In the genomic region with DNA sequence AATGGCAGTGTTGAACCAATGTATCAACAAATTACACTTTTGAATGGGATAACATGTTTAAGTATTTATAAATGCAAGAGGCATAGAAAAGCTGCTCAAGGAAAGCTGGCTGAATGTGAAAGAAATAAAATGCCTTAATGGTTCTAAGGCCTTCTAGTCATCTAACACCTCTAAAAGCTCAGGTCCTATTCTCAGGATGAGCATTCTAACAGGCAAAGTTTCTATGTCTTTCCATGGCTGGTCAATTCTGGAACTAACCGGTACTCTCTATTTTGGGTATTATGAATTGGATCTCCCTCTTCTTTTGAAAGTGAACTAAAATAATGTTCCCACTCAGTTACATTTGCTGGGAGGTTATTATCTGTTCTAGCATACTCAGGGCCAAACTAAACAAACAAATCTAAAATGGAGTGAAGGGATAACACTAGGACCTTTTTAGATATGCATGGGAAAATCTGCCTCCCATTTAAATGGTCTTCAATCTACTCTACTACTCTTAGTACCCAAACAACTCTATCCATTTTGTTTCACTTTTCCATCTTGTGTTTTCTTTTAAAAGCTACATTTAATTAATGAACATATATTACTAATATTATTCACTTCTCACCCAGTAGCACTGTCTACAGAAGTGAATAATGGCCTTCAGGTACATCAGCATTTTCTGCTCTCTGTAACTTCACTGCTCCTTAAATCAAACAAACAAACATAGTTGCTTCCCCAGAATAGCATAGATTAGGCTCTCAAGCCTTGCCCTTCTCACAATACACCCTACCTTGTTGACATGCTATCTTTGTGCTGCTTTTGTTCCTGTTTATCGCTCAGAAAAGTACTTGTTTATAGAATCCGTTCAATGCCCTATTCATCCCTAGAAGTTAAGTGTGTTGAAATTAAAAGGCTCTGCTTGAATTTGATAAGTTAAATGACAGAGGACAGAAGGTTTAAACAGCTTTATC, we compare ENCODE assay signal across 10 cellular contexts. TPM values are rescaled to one million over a fixed set of nuclear protein-coding genes. Genes with fewer than 3 reads are reported as not detected.
DNase-seq lines count a peak whose midpoint lies in the region; FAIRE-seq and TF ChIP-seq lines count a peak whose summit lies in the region.
"Had no signal": no experiment of that assay in that cellular context is flagged by ENCODE, and none has a peak within 500 bp of the region (broad histone marks: within the 10 kb centered on the region; RNA-seq: fewer than 3 reads in every experiment).

No MANE protein-coding gene starts in this region.

- H3F3A ChIP-seq in OCI-LY1 (ENCODE audit: insufficient read depth, low read length): no peaks in the 10 kb centered on the region

- WGBS in endodermal cell (ENCODE audit: insufficient coverage in 1 of 2, insufficient read length in 1 of 2), 2 experiments: 86% methylated on average over 3 of the region's 3 CpGs; no CpG with 5 or more reads in 1 of the 2 experiments

- no peaks in the 10 kb centered on the region for H3K9me3 Mint-ChIP-seq in endodermal cell

- H3K27ac ChIP-seq in OCI-LY1 (ENCODE audit: low read depth, low read length, poor library complexity, severe bottlenecking): peak overlapping the region; percentile 85
- H3K27ac ChIP-seq in endodermal cell (ENCODE audit: low read depth, low read length): no peak overlapping the region
- H3K27ac ChIP-seq in rectal smooth muscle tissue (ENCODE audit: low read depth, low read length): peak overlapping the region; percentile 22

- no peaks in the 10 kb centered on the region for H3K9me3 ChIP-seq in OCI-LY1 (ENCODE audit: low read length)
- no peaks in the 10 kb centered on the region for H3K9me3 ChIP-seq in endodermal cell (ENCODE audit: control insufficient read depth, low read length)

- peak overlapping the region; percentile 69 for H3K27ac Mint-ChIP-seq in endodermal cell

- no peaks in the 10 kb centered on the region for H4K20me1 ChIP-seq in OCI-LY1 (ENCODE audit: insufficient read depth, low read length)

- H3K36me3 ChIP-seq in OCI-LY1 (ENCODE audit: insufficient read depth, low read length) (0 out of 2 replicates have a peak, but pooled peaks cover 3% of the 10 kb centered on the region), endodermal cell (ENCODE audit: control insufficient read depth, insufficient read depth, low read length) (no peaks in the 10 kb centered on the region), rectal smooth muscle tissue (ENCODE audit: control insufficient read depth, insufficient read depth, low read length) (peaks cover 2% of the 10 kb centered on the region)

- no peak for TF ChIP-seq POLR2A in GM12891 (IDR thresholded peaks at IDR 0.05; ENCODE audit: low read depth, low read length)

- no peak overlapping the region for H2AFZ ChIP-seq in OCI-LY1 (ENCODE audit: low read length)

- no peaks in the 10 kb centered on the region; the same call in 1 of the 2 replicates for H3K79me2 ChIP-seq in OCI-LY1 (ENCODE audit: insufficient read depth, low read length)

- peak overlapping the region; percentile 51 for H3K4me2 ChIP-seq in OCI-LY1 (ENCODE audit: low read length)

- peaks cover 48% of the 10 kb centered on the region for H3K4me1 Mint-ChIP-seq in endodermal cell

- no peaks in the 10 kb centered on the region for H3K9me2 ChIP-seq in OCI-LY1 (ENCODE audit: low read depth, low read length)

- H3K4me3 Mint-ChIP-seq in endodermal cell: no peak overlapping the region

- H3K27me3 ChIP-seq in OCI-LY1 (ENCODE audit: insufficient read depth, low read length) (no peaks in the 10 kb centered on the region), endodermal cell (ENCODE audit: control insufficient read depth, insufficient read depth, low read length, poor library complexity, severe bottlenecking) (no peaks in the 10 kb centered on the region), rectal smooth muscle tissue (ENCODE audit: control insufficient read depth, insufficient read depth, low read length) (no peaks in the 10 kb centered on the region)

- no peaks in the 10 kb centered on the region for H3K27me3 Mint-ChIP-seq in endodermal cell (ENCODE audit: insufficient read depth)

- no peak for TF ChIP-seq CTCF in OCI-LY1 (IDR thresholded peaks at IDR 0.05; ENCODE audit: low read length)
- TF ChIP-seq CTCF in endodermal cell (conservative IDR thresholded peaks at IDR 0.05): no peak

- H3K4me1 ChIP-seq in OCI-LY1 (ENCODE audit: insufficient read depth, low read length, severe bottlenecking) (peaks cover 96% of the 10 kb centered on the region), endodermal cell (ENCODE audit: control insufficient read depth, insufficient read depth, low read length) (peaks cover 15% of the 10 kb centered on the region), rectal smooth muscle tissue (ENCODE audit: control insufficient read depth, insufficient read depth, low read length) (peaks cover 14% of the 10 kb centered on the region)

- FAIRE-seq in GM12891 (lab: Jason Lieb, UNC): peak; percentile 54
- FAIRE-seq in frontal cortex (lab: Jason Lieb, UNC): no peak

- peaks cover 23% of the 10 kb centered on the region for H3K36me3 Mint-ChIP-seq in endodermal cell (ENCODE audit: low read depth)

- H3K9ac ChIP-seq in OCI-LY1 (ENCODE audit: low read length) (peak overlapping the region; percentile 7; the same call in 1 of the 2 replicates), endodermal cell (ENCODE audit: extremely low read depth, low read length, poor library complexity, severe bottlenecking) (no peak overlapping the region), rectal smooth muscle tissue (ENCODE audit: low read length) (no peak overlapping the region)

- no peak for DNase-seq in GM12891 (ENCODE audit: insufficient read length, low spot score)
- DNase-seq in endodermal cell: no peak
- DNase-seq in HCEC 1CT: no peak
- DNase-seq in frontal cortex (ENCODE audit: low spot score in 2 of 2): no peak
- no peak for DNase-seq in stimulated activated CD4-positive, alpha-beta T cell treated with anti-CD3 and anti-CD28 coated beads, Interleukin-4, amount 100 ng/mL, for 24 hours
- DNase-seq in GM19240 (ENCODE audit: insufficient read length, low spot score): no peak
- DNase-seq: Kasumi-1, mesendoderm had no signal

- H3K4me3 ChIP-seq in OCI-LY1 (ENCODE audit: low read depth, low read length, poor library complexity, severe bottlenecking): peak overlapping the region; percentile 25
- H3K4me3 ChIP-seq in endodermal cell (ENCODE audit: low read length): no peak overlapping the region
- H3K4me3 ChIP-seq in rectal smooth muscle tissue (ENCODE audit: low read length): no peak overlapping the region

TF ChIP-seq in GM12891, 5 proteins besides CTCF, POLR2A, EP300 and RAD21:
- TF ChIP-seq POU2F2 (IDR thresholded peaks at IDR 0.05; ENCODE audit: low read depth, low read length) (no peak), POLR2AphosphoS5 (IDR thresholded peaks at IDR 0.05; ENCODE audit: low read depth, low read length) (no peak; the same call in 1 of the 2 replicates), PAX5 (IDR thresholded peaks at IDR 0.05; ENCODE audit: insufficient read depth, low read length, severe bottlenecking) (no peak), TAF1 (IDR thresholded peaks at IDR 0.05; ENCODE audit: low read depth, low read length) (no peak), SPI1 (IDR thresholded peaks at IDR 0.05; ENCODE audit: low read depth, low read length) (no peak)

RNA-seq across cellular contexts. Expression of a gene that starts 46.4 kb away (rescaled TPM):
- polyA plus RNA-seq in GM12891 (2012; ENCODE audit: low read depth, missing spikeins): 27.6 TPM
- total RNA-seq in endodermal cell (10 to 100 TPM; 45.4 to 60.5 TPM), frontal cortex (22.0 TPM)
- polyA plus RNA-seq in endodermal cell (2013, experiment 1 of 2): 41.8 TPM
- 41.5 TPM for polyA plus RNA-seq in endodermal cell (2013, experiment 2 of 2)
